Comparison of ENCODE assay signal across 8 cellular contexts in the genomic region with DNA sequence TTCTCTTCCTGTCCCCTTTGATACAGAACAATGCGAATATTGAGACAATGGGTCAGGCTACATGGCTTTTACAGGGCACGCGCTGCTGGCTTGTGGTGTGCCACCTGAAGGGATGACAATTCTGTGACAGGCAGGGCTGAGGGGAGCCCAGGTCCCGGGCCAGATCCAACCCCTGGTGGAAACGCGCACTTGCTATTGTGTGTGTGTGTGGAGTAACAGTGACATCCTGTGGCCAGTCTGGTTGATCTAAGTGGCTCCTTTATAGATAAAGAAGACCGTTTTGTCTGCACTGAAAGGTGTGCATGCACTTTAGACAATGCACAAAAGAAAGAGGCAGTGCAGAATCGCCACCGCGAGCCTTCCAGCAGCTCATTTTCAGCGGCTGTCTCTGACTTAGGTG.
DNase-seq lines count a peak whose midpoint lies in the region; ATAC-seq, FAIRE-seq and TF ChIP-seq lines count a peak whose summit lies in the region.

No MANE protein-coding gene starts in this region.

- no peaks in the 10 kb centered on the region for H3K9me3 Mint-ChIP-seq in activated CD4-positive, alpha-beta T cell treated with anti-CD3 and anti-CD28 coated beads for 36 hours (ENCODE audit: low read depth)
- no peaks in the 10 kb centered on the region for H3K9me3 Mint-ChIP-seq in progenitor cell of endocrine pancreas (ENCODE audit: low read depth)

- H3K27me3 Mint-ChIP-seq in activated CD4-positive, alpha-beta T cell treated with anti-CD3 and anti-CD28 coated beads for 36 hours: peaks cover 5% of the 10 kb centered on the region
- peaks cover 14% of the 10 kb centered on the region for H3K27me3 Mint-ChIP-seq in progenitor cell of endocrine pancreas

- no peak overlapping the region for H2AK5ac ChIP-seq in H1 (ENCODE audit: low read depth, low read length)

- H3K27me3 ChIP-seq in H1 (replicated peaks in 1 of 4; ENCODE audit: control insufficient read depth in 3 of 4, extremely low read depth in 1 of 4, insufficient read depth in 3 of 4, low read length in 3 of 4) (no peaks in the 10 kb centered on the region), psoas muscle (ENCODE audit: insufficient read depth in 3 of 3, low read length in 2 of 3) (peaks cover 0 to 31% (median 0%) of the 10 kb centered on the region in 3 donors)

- peaks cover 3% of the 10 kb centered on the region; the same call in 1 of the 2 replicates for H3K79me1 ChIP-seq in H1 (ENCODE audit: low read depth, low read length)

- no peak overlapping the region for H2AFZ ChIP-seq in H1 (ENCODE audit: low read length)

- H3K27ac ChIP-seq in H1 (ENCODE audit: low read depth, low read length) (no peak overlapping the region), psoas muscle (no peak overlapping the region)

- H4K8ac ChIP-seq in H1 (ENCODE audit: extremely low read depth, insufficient read depth, low read length): no peak overlapping the region

- no peak for FAIRE-seq in H1 (lab: Jason Lieb, UNC)

- H2BK15ac ChIP-seq in H1 (ENCODE audit: low read length): no peak overlapping the region

- POLR2A ChIA-PET in activated CD4-positive, alpha-beta T cell treated with anti-CD3 and anti-CD28 coated beads for 36 hours (lab: Charles Lee): interaction anchor here (0.6 kb wide), 1 partner anchor 10 kb away, joined by 4 read pairs; no protein-coding TSS in a partner anchor
- POLR2A ChIA-PET in H1 (lab: Charles Lee; ENCODE audit: partially characterized antibody): no interaction called here

- no peaks in the 10 kb centered on the region for H3K4me1 Mint-ChIP-seq in activated CD4-positive, alpha-beta T cell treated with anti-CD3 and anti-CD28 coated beads for 36 hours
- H3K4me1 Mint-ChIP-seq in progenitor cell of endocrine pancreas (ENCODE audit: low read depth): no peaks in the 10 kb centered on the region

- no peak for TF ChIP-seq EP300 in H1 (IDR thresholded peaks at IDR 0.05; ENCODE audit: borderline replicate concordance in 1 of 2, low read depth in 2 of 2, low read length in 2 of 2)

- H3K4ac ChIP-seq in H1 (replicated peaks; ENCODE audit: insufficient read length, low read depth, low read length): no peak overlapping the region

- H3K4me3 Mint-ChIP-seq in activated CD4-positive, alpha-beta T cell treated with anti-CD3 and anti-CD28 coated beads for 36 hours: no peak overlapping the region
- H3K4me3 Mint-ChIP-seq in progenitor cell of endocrine pancreas (ENCODE audit: low read depth): no peak overlapping the region

- H3K4me2 ChIP-seq in H1 (ENCODE audit: insufficient read depth in 1 of 2, low read depth in 2 of 2, low read length in 2 of 2): no peak overlapping the region

- H4K5ac ChIP-seq in H1 (ENCODE audit: insufficient read length, low read depth, low read length): no peak overlapping the region

- no peak overlapping the region for H3K56ac ChIP-seq in H1 (replicated peaks; ENCODE audit: insufficient read length, low read depth, low read length)

- no peak overlapping the region for H4K91ac ChIP-seq in H1 (replicated peaks; ENCODE audit: insufficient read length, low read length)

- H3K36me3 Mint-ChIP-seq in activated CD4-positive, alpha-beta T cell treated with anti-CD3 and anti-CD28 coated beads for 36 hours (ENCODE audit: low read depth): no peaks in the 10 kb centered on the region
- H3K36me3 Mint-ChIP-seq in progenitor cell of endocrine pancreas (ENCODE audit: insufficient read depth): no peaks in the 10 kb centered on the region

- peaks cover 9% of the 10 kb centered on the region; the same call in 1 of the 2 replicates for H3K23me2 ChIP-seq in H1 (ENCODE audit: low read depth, low read length)

- no peak for TF ChIP-seq POLR2A in H1 (IDR thresholded peaks at IDR 0.05; ENCODE audit: control extremely low read depth in 1 of 2, low read depth in 2 of 2, low read length in 2 of 2)

- no peak overlapping the region for H3K27ac Mint-ChIP-seq in activated CD4-positive, alpha-beta T cell treated with anti-CD3 and anti-CD28 coated beads for 36 hours
- H3K27ac Mint-ChIP-seq in progenitor cell of endocrine pancreas: no peak overlapping the region

- no peak overlapping the region for H2BK12ac ChIP-seq in H1 (ENCODE audit: low read depth, low read length)

- H2BK20ac ChIP-seq in H1 (ENCODE audit: low read length): no peak overlapping the region

- H3K14ac ChIP-seq in H1 (ENCODE audit: insufficient read length): no peak overlapping the region

- H3K18ac ChIP-seq in H1 (ENCODE audit: extremely low read depth, low read length): no peak overlapping the region

- H3K9ac ChIP-seq in H1 (replicated peaks in 1 of 4; ENCODE audit: extremely low read depth in 1 of 4, low read depth in 3 of 4, low read length in 3 of 4): no peak overlapping the region

- ATAC-seq in activated CD4-positive, alpha-beta T cell treated with anti-CD3 and anti-CD28 coated beads for 36 hours: no peak
- ATAC-seq in HG03175 (IDR thresholded peaks at IDR 0.05; ENCODE audit: unreplicated experiment): no peak
- ATAC-seq in GM19395 (IDR thresholded peaks at IDR 0.05; ENCODE audit: unreplicated experiment): no peak
- ATAC-seq in psoas muscle: no peak

- H3K4me1 ChIP-seq in H1 (replicated peaks in 1 of 4; ENCODE audit: control insufficient read depth in 3 of 4, insufficient read depth in 4 of 4, low read length in 3 of 4) (no peaks in the 10 kb centered on the region), psoas muscle (no peaks in the 10 kb centered on the region)

- H3K36me3 ChIP-seq in H1 (ENCODE audit: control insufficient read depth in 2 of 4, insufficient read depth in 4 of 4, low read length in 3 of 4): no peaks in the 10 kb centered on the region
- H3K36me3 ChIP-seq in psoas muscle (ENCODE audit: insufficient read depth in 1 of 2, low read depth in 1 of 2): no peaks in the 10 kb centered on the region

- WGBS in H1 (ENCODE audit: extremely low coverage in 1 of 2, insufficient coverage in 1 of 2, insufficient read length in 1 of 2, insufficient replicate concordance in 2 of 2, low coverage in 1 of 2, low lambda C conversion rate in 2 of 2, missing lambda C conversion rate in 1 of 2), 2 experiments: 75% methylated on average over 11 of the region's 11 CpGs; no CpG with 5 or more reads in 1 of the 2 experiments
- 59 to 65% (median 61%) methylated on average over 11 of the region's 11 CpGs for WGBS in psoas muscle, 3 donors

- no peak overlapping the region for H3K23ac ChIP-seq in H1 (ENCODE audit: insufficient read length)

- CTCF ChIA-PET in activated CD4-positive, alpha-beta T cell treated with anti-CD3 and anti-CD28 coated beads for 36 hours (lab: Charles Lee): interaction anchor here (1.3 to 2.3 kb wide), 2 partner anchors 9 to 11 kb away, joined by 4 to 7 read pairs; no protein-coding TSS in a partner anchor
- CTCF ChIA-PET in H1 (lab: Charles Lee; ENCODE audit: partially characterized antibody): interaction anchor here (0.9 to 11.0 kb wide), 10 partner anchors 17 to 245 kb away, joined by 3 to 172 read pairs (median 4); no protein-coding TSS in a partner anchor

- no peak overlapping the region for H2BK120ac ChIP-seq in H1 (replicated peaks; ENCODE audit: low read depth, low read length)

- H3K79me2 ChIP-seq in H1 (ENCODE audit: control insufficient read depth in 1 of 2, insufficient read depth in 2 of 2, low read length in 2 of 2): no peaks in the 10 kb centered on the region; a peak in 1 of 4 replicates

- H3K9me3 ChIP-seq in H1 (ENCODE audit: insufficient read depth in 2 of 2, low read depth in 1 of 2, low read length in 1 of 2): no peaks in the 10 kb centered on the region
- no peaks in the 10 kb centered on the region for H3K9me3 ChIP-seq in psoas muscle

- TF ChIP-seq RAD21 in H1 (IDR thresholded peaks at IDR 0.05 in 1 of 2, conservative IDR thresholded peaks at IDR 0.05 in 1 of 2; ENCODE audit: low read depth in 2 of 2, low read length in 2 of 2): peak; percentile 69 to 78

- no peak overlapping the region for H2BK5ac ChIP-seq in H1 (ENCODE audit: low read depth, low read length)

- peak; percentile 19 for DNase-seq in activated CD4-positive, alpha-beta T cell treated with anti-CD3 and anti-CD28 coated beads for 36 hours
- DNase-seq in activated CD4-positive, alpha-beta T cell treated with anti-CD3 and anti-CD28 coated beads for 4 hours: no peak
- DNase-seq in NCI-H2227 treated with DMSO at 0.1 percent for 48 hours (lab: John Stamatoyannopoulos, UW) (peak; percentile 67), H1 (ENCODE audit: low read depth in 1 of 2, low spot score in 2 of 2) (peak in 1 of 2 experiments; percentile 56), progenitor cell of endocrine pancreas (ENCODE audit: low spot score, unreplicated experiment) (no peak), psoas muscle (no peak)

- H3K4me3 ChIP-seq in H1 (ENCODE audit: extremely low read depth in 1 of 4, insufficient read depth in 2 of 4, low read depth in 3 of 4, low read length in 4 of 4) (no peak overlapping the region), psoas muscle (no peak overlapping the region)

- TF ChIP-seq CTCF in H1 (IDR thresholded peaks at IDR 0.05; ENCODE audit: control extremely low read depth in 1 of 3, insufficient read depth in 1 of 3, low read depth in 1 of 3, low read length in 3 of 3) (peak; percentile 9 to 57 (median 35)), progenitor cell of endocrine pancreas (IDR thresholded peaks at IDR 0.05; ENCODE audit: unreplicated experiment) (peak; percentile 46), psoas muscle (IDR thresholded peaks at IDR 0.05) (no peak)

- intact Hi-C loops in activated CD4-positive, alpha-beta T cell treated with anti-CD3 and anti-CD28 coated beads for 36 hours (cut with DNase I, micrococcal nuclease): no loop called here
- intact Hi-C loops in psoas muscle (cut with DNase I): no loop called here

- peaks cover 0 to 7% of the 10 kb centered on the region in 2 experiments for H4K20me1 ChIP-seq in H1 (replicated peaks in 1 of 2; ENCODE audit: control insufficient read depth in 1 of 2, insufficient read depth in 2 of 2, low read length in 2 of 2)

TF ChIP-seq in H1, 55 proteins besides CTCF, POLR2A, EP300 and RAD21:
- TF ChIP-seq SIX5 (IDR thresholded peaks at IDR 0.05; ENCODE audit: low read depth, low read length) (no peak), RNF2 (IDR thresholded peaks at IDR 0.05; ENCODE audit: borderline replicate concordance, low read depth, low read length, missing control alignments, poor library complexity, severe bottlenecking) (no peak), TEAD4 (IDR thresholded peaks at IDR 0.05; ENCODE audit: low read depth, low read length) (no peak), SIRT6 (IDR thresholded peaks at IDR 0.05; ENCODE audit: low read length) (no peak), SUZ12 (IDR thresholded peaks at IDR 0.05; ENCODE audit: low read length) (no peak), RFX5 (IDR thresholded peaks at IDR 0.05; ENCODE audit: borderline replicate concordance, low read depth, low read length) (no peak), HDAC6 (IDR thresholded peaks at IDR 0.05; ENCODE audit: low read depth, low read length) (no peak), BCL11A (IDR thresholded peaks at IDR 0.05; ENCODE audit: low read depth in 2 of 2, low read length in 2 of 2) (no peak), MAFK (IDR thresholded peaks at IDR 0.05; ENCODE audit: low read depth, low read length) (no peak), RXRA (IDR thresholded peaks at IDR 0.05; ENCODE audit: insufficient read depth, low read depth, low read length) (no peak), CBX8 (IDR thresholded peaks at IDR 0.05; ENCODE audit: borderline replicate concordance, low read depth, low read length) (no peak)
TF ChIP-seq in H1: peak in this region for 0.

Comparison
In these comparisons a context has a peak if more than half of its experiments do, and no peak if none do; other contexts are left out.
1. DNase-seq: peak in activated CD4-positive, alpha-beta T cell treated with anti-CD3 and anti-CD28 coated beads for 36 hours (single experiment) and NCI-H2227 treated with DMSO at 0.1 percent for 48 hours (single experiment); none in activated CD4-positive, alpha-beta T cell treated with anti-CD3 and anti-CD28 coated beads for 4 hours (0 of 2), progenitor cell of endocrine pancreas (single experiment) and psoas muscle (0 of 2).